In the genomic region with DNA sequence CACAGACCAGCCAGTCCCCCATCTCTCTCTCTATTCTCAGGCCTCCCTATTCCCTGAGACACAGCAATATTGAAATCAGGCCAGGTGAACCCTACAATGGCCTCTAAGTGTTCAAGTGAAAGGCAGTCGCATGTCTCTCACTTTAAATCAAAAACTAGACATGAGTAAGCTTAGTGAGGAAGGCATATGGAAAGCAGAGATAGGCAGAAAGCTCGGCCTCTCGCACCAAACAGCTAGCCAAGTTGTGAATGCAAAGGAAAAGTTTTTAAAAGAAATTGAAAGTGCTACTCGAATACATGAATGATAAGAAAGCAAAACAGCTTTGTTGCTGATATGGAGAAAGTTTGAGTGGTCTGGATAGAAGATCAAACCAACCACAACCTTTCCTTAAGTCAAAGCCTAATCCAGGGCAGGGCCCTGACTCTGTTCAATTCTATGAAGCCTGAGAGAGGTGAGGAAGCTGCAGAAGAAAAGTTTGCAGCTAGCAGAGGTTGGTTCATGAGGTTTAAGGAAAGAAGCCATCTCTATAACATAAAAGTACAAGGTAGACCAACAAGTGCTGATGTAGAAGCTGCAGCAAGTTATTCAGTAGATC, we compare ENCODE assay signal across 1 cellular context.
TF ChIP-seq lines count a peak whose summit lies in the region.

No MANE protein-coding gene starts in this region.

TF ChIP-seq in SK-N-SH, 30 proteins besides CTCF, POLR2A, EP300 and RAD21:
- TF ChIP-seq FOXM1 (IDR thresholded peaks at IDR 0.05; ENCODE audit: low read depth) (no peak), FOSL2 (IDR thresholded peaks at IDR 0.05; ENCODE audit: borderline replicate concordance, low read depth) (no peak), MEF2A (IDR thresholded peaks at IDR 0.05; ENCODE audit: borderline replicate concordance, low read depth) (no peak), GABPA (IDR thresholded peaks at IDR 0.05; ENCODE audit: low read depth) (no peak), FOXJ3 (CRISPR knock-in tag; IDR thresholded peaks at IDR 0.05) (no peak), MXI1 (IDR thresholded peaks at IDR 0.05; ENCODE audit: low read depth, low read length) (no peak), NFIC (IDR thresholded peaks at IDR 0.05; ENCODE audit: borderline replicate concordance) (no peak), SMC3 (IDR thresholded peaks at IDR 0.05; ENCODE audit: low read depth, low read length) (no peak), RFX5 (IDR thresholded peaks at IDR 0.05; ENCODE audit: low read length) (no peak), ELF1 (IDR thresholded peaks at IDR 0.05) (no peak)
